In the genomic region with DNA sequence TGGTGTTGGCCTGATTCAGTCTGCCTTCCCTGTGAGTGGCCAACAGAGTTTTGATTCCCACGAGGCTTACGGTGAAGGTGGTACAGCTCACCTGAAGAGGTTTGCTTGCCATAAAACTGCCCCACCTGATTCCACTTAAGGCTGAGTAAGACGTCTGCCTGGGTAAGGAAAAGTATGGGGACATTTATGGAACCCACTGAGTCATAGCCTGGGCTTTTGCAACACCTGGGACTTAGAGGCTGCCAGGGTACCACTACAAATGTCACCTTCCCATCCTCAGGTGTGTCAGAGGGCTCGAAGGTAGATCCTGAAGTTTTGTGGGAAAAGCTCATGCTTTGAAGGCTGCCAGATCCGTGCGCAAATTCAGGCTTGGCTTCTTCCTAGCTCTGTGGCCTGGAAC, we compare ENCODE assay signal across 17 cellular contexts. TPM values are rescaled to one million over a fixed set of nuclear protein-coding genes. Genes with fewer than 3 reads are reported as not detected.
A peak's percentile ranks its signal among the peaks of the same experiment; 100 is the strongest.
DNase-seq lines count a peak whose midpoint lies in the region; ATAC-seq, FAIRE-seq and TF ChIP-seq lines count a peak whose summit lies in the region.
"Had no signal": no experiment of that assay in that cellular context is flagged by ENCODE, and none has a peak within 500 bp of the region (broad histone marks: within the 10 kb centered on the region; RNA-seq: fewer than 3 reads in every experiment).

No MANE protein-coding gene starts in this region.

- BruUV-seq in MCF 10A (replicated peaks; lab: Mats Ljungman, UMichigan) = no TSS peak

- H3K9me3 ChIP-seq in breast epithelium (no peaks in the 10 kb centered on the region), lung (ENCODE audit: control insufficient read depth in 2 of 2, insufficient read depth in 1 of 2, low read length in 1 of 2) (peaks cover 0 to 2% of the 10 kb centered on the region in 2 donors)
- H3K9me3 ChIP-seq: Caco-2 had no signal

- ATAC-seq in lung (ENCODE audit: insufficient read depth, low FRiP score) (no peak), GM18907 (IDR thresholded peaks at IDR 0.05; ENCODE audit: unreplicated experiment) (no peak)
- ATAC-seq: HCT116 had no signal

- DNase-seq in MCF 10A (ENCODE audit: unreplicated experiment) = peak; percentile 24
- DNase-seq in breast epithelium (ENCODE audit: low spot score in 2 of 2) = no peak
- DNase-seq in epithelial cell of esophagus (ENCODE audit: low read depth) = peak; percentile 39
- peak; percentile 11 for DNase-seq in lung (ENCODE audit: low spot score)
- no peak for DNase-seq in chondrocyte (ENCODE audit: low spot score)
- no peak for DNase-seq in H54 (ENCODE audit: insufficient read length, low spot score)
- DNase-seq: 8988T; AML-193; Caco-2; CD8-positive, alpha-beta memory T cell; DND-41; GDM1 had no signal

- H3K27ac ChIP-seq in breast epithelium = no peak overlapping the region
- no peak overlapping the region for H3K27ac ChIP-seq in lung (ENCODE audit: low read depth in 1 of 2, low read length in 1 of 2)
- H3K27ac ChIP-seq: BLaER1 had no signal

- H3K9me3 Mint-ChIP-seq in MCF 10A (ENCODE audit: unreplicated experiment) = no peaks in the 10 kb centered on the region
- H3K9me3 Mint-ChIP-seq in chondrocyte (ENCODE audit: low read depth) = peaks cover 15% of the 10 kb centered on the region

- CTCF ChIA-PET in MCF 10A (lab: Yijun Ruan, JAX) = no interaction called here

- intact Hi-C loops in MCF 10A (cut with micrococcal nuclease) = no loop called here
- intact Hi-C loops in breast epithelium (cut with DNase I; ENCODE audit: low total_unique reads) = no loop called here

- POLR2A ChIA-PET in MCF 10A (lab: Yijun Ruan, JAX) = no interaction called here

- H3K27me3 ChIP-seq in breast epithelium (peaks cover 0 to 8% of the 10 kb centered on the region in 2 donors), lung (ENCODE audit: control insufficient read depth, insufficient read depth) (no peaks in the 10 kb centered on the region)
- H3K27me3 ChIP-seq: BLaER1 had no signal

- H3K27ac Mint-ChIP-seq in MCF 10A (ENCODE audit: low read depth, unreplicated experiment) (no peak overlapping the region), chondrocyte (ENCODE audit: unreplicated experiment) (no peak overlapping the region)

- no peak overlapping the region for H3K4me3 ChIP-seq in breast epithelium
- no peak overlapping the region for H3K4me3 ChIP-seq in epithelial cell of esophagus (ENCODE audit: low read length)
- no peak overlapping the region for H3K4me3 ChIP-seq in lung
- H3K4me3 ChIP-seq: BLaER1 had no signal

- H3K27me3 Mint-ChIP-seq in MCF 10A (ENCODE audit: insufficient read depth, unreplicated experiment) = no peaks in the 10 kb centered on the region
- no peaks in the 10 kb centered on the region for H3K27me3 Mint-ChIP-seq in chondrocyte (ENCODE audit: low read depth)

- TF ChIP-seq CTCF in MCF 10A (IDR thresholded peaks at IDR 0.05; ENCODE audit: unreplicated experiment) (no peak), breast epithelium (IDR thresholded peaks at IDR 0.05) (no peak), epithelial cell of esophagus (IDR thresholded peaks at IDR 0.05; ENCODE audit: insufficient read depth, low read depth, low read length, missing control alignments) (no peak), lung (IDR thresholded peaks at IDR 0.05; ENCODE audit: control extremely low read depth, extremely low read depth) (no peak), chondrocyte (IDR thresholded peaks at IDR 0.05) (no peak)

- H3K4me1 ChIP-seq in breast epithelium (no peaks in the 10 kb centered on the region), lung (ENCODE audit: control insufficient read depth in 2 of 2, insufficient read depth in 2 of 2, low read length in 2 of 2) (no peaks in the 10 kb centered on the region)
- H3K4me1 ChIP-seq: BLaER1, Caco-2 had no signal

- H3K4me3 Mint-ChIP-seq in MCF 10A (ENCODE audit: unreplicated experiment) (no peak overlapping the region), chondrocyte (ENCODE audit: unreplicated experiment) (no peak overlapping the region)
- H3K4me3 Mint-ChIP-seq: CD8-positive, alpha-beta memory T cell had no signal

- no peak for FAIRE-seq in H54 (lab: Jason Lieb, UNC)
- FAIRE-seq: GM12892 had no signal

- H3K36me3 ChIP-seq in breast epithelium = no peaks in the 10 kb centered on the region
- H3K36me3 ChIP-seq in lung (ENCODE audit: control insufficient read depth in 2 of 2, insufficient read depth in 2 of 2, low read length in 2 of 2) = no peaks in the 10 kb centered on the region
- H3K36me3 ChIP-seq: BLaER1 had no signal

- TF ChIP-seq POLR2A in breast epithelium (IDR thresholded peaks at IDR 0.05) = no peak
- TF ChIP-seq POLR2A in H54 (IDR thresholded peaks at IDR 0.05; ENCODE audit: low read depth, low read length) = no peak

- 89 to 94% methylated on average over 6 of the region's 6 CpGs for WGBS in lung, 2 donors

- H3K4me1 Mint-ChIP-seq in MCF 10A (ENCODE audit: insufficient read depth, unreplicated experiment) (no peaks in the 10 kb centered on the region), chondrocyte (ENCODE audit: low read depth) (no peaks in the 10 kb centered on the region)
- H3K4me1 Mint-ChIP-seq: CD8-positive, alpha-beta memory T cell had no signal

- no peaks in the 10 kb centered on the region for H3K36me3 Mint-ChIP-seq in MCF 10A (ENCODE audit: insufficient read depth, unreplicated experiment)
- peaks cover 1% of the 10 kb centered on the region for H3K36me3 Mint-ChIP-seq in chondrocyte (ENCODE audit: low read depth)
- H3K36me3 Mint-ChIP-seq: CD8-positive, alpha-beta memory T cell had no signal

RNA-seq across cellular contexts. Expression of a gene that starts 56.9 kb away (rescaled TPM):
- total RNA-seq in MCF 10A (2022) (0.59 and 1.0 TPM in 2 replicates), breast epithelium (10 to 100 TPM in 1 of 3 donors, 1 to 10 TPM in 2; 4.2 to 11.1 (median 7.5) TPM), lung (100 to 1,000 TPM in 1 of 2 donors, 10 to 100 TPM in 1; 27.2 to 131 TPM), chondrocyte (0.46 to 1.0 TPM (median 0.82 TPM) in 3 replicates)
- 10 to 100 TPM; 27.8 to 57.5 TPM for polyA plus RNA-seq in lung
- total RNA-seq: CD8-positive, alpha-beta memory T cell; HT-29 had no signal
- polyA plus RNA-seq: CD8-positive, alpha-beta memory T cell had no signal

Comparison
In these comparisons a context has a peak if more than half of its experiments do, and no peak if none do; other contexts are left out.
1. DNase-seq: peak in MCF 10A (single experiment), epithelial cell of esophagus (single experiment) and lung (single experiment); none in breast epithelium (0 of 2), chondrocyte (single experiment) and H54 (single experiment).